ENCODE assay signal across 8 cellular contexts in genomic region chr7:64887756-64888508, GRCh38. TPM values are rescaled to one million over a fixed set of nuclear protein-coding genes. Genes with fewer than 3 reads are reported as not detected.
A peak's percentile ranks its signal among the peaks of the same experiment; 100 is the strongest.
DNase-seq lines count a peak whose midpoint lies in the region; ATAC-seq and TF ChIP-seq lines count a peak whose summit lies in the region.

No MANE protein-coding gene starts in this region.

- DNase-seq in Caco-2: peak; percentile 58 to 62
- DNase-seq in NAMALWA (ENCODE audit: low spot score): peak; percentile 62
- peak; percentile 64 for DNase-seq in iPS DF 4.7 (ENCODE audit: extremely low read depth, low spot score)
- no peak for DNase-seq in gastrocnemius medialis
- no peak for DNase-seq in EL

- H3K4me3 ChIP-seq in Caco-2 (ENCODE audit: low read depth, low read length): peak overlapping the region; percentile 63
- H3K4me3 ChIP-seq in gastrocnemius medialis: peak overlapping the region; percentile 57 to 81 (median 58)

- H3K9me3 ChIP-seq in Caco-2 (0 out of 2 replicates have a peak, but pooled peaks cover 3% of the 10 kb centered on the region), gastrocnemius medialis (no peaks in the 10 kb centered on the region)

- in situ Hi-C loops in gastrocnemius medialis (cut with MboI; ENCODE audit: low sequenced_read_pairs in 4 of 4): no loop called here

- TF ChIP-seq POLR2A in gastrocnemius medialis (IDR thresholded peaks at IDR 0.05): no peak

- intact Hi-C loops in Caco-2 (cut with micrococcal nuclease; ENCODE audit: unreplicated experiment): loop anchor here (1.0 kb wide), 2 partner anchors 15 to 419 kb away; partner anchors contain the start of gene ZNF273
- intact Hi-C loops in gastrocnemius medialis (cut with DNase I; ENCODE audit: low total_unique reads): no loop called here

- TF ChIP-seq CTCF in Caco-2 (IDR thresholded peaks at IDR 0.05; ENCODE audit: insufficient read depth in 1 of 2, low read depth in 1 of 2, low read length in 1 of 2, severe bottlenecking in 1 of 2, unreplicated experiment in 1 of 2): peak; percentile 40 to 58
- TF ChIP-seq CTCF in gastrocnemius medialis (IDR thresholded peaks at IDR 0.05 in 4 of 5, conservative IDR thresholded peaks at IDR 0.05 in 1 of 5): peak in 3 of 5 experiments; percentile 40 to 56 (median 47)

- H3K27ac Mint-ChIP-seq in Caco-2 (ENCODE audit: unreplicated experiment): no peak overlapping the region
- no peak overlapping the region for H3K27ac Mint-ChIP-seq in activated naive CD8-positive, alpha-beta T cell

- H3K4me1 ChIP-seq in Caco-2: peaks cover 6% of the 10 kb centered on the region; the same call in 1 of the 2 replicates
- peaks cover 13 to 18% of the 10 kb centered on the region in 2 donors for H3K4me1 ChIP-seq in gastrocnemius medialis

- peaks cover 3% of the 10 kb centered on the region for H3K27me3 Mint-ChIP-seq in Caco-2 (ENCODE audit: insufficient read depth, unreplicated experiment)
- H3K27me3 Mint-ChIP-seq in activated naive CD8-positive, alpha-beta T cell: peaks cover 21% of the 10 kb centered on the region

- no peaks in the 10 kb centered on the region for H3K9me3 Mint-ChIP-seq in Caco-2 (ENCODE audit: unreplicated experiment)
- H3K9me3 Mint-ChIP-seq in activated naive CD8-positive, alpha-beta T cell (ENCODE audit: low read depth): no peaks in the 10 kb centered on the region

- no peak for ATAC-seq in gastrocnemius medialis
- no peak for ATAC-seq in GM18907 (IDR thresholded peaks at IDR 0.05; ENCODE audit: unreplicated experiment)
- no peak for ATAC-seq in HG03139 (IDR thresholded peaks at IDR 0.05; ENCODE audit: unreplicated experiment)

- H3K27me3 ChIP-seq in Caco-2 (replicated peaks; ENCODE audit: control insufficient read depth, insufficient read depth, low read length) (no peaks in the 10 kb centered on the region), gastrocnemius medialis (peaks cover 0 to 19% (median 0%) of the 10 kb centered on the region in 3 donors)

- H3K36me3 ChIP-seq in Caco-2 (ENCODE audit: control insufficient read depth, insufficient read depth, low read length) (no peaks in the 10 kb centered on the region), gastrocnemius medialis (no peaks in the 10 kb centered on the region)

- no TSS peak for BruUV-seq in Caco-2 (replicated peaks; lab: Mats Ljungman, UMichigan)

- POLR2A ChIA-PET in Caco-2 (lab: Charles Lee): interaction anchor here (0.7 kb wide), 1 partner anchor 15 kb away, joined by 3 read pairs; the partner anchor contains the start of gene ZNF273

- H3K36me3 Mint-ChIP-seq in Caco-2 (ENCODE audit: insufficient read depth, unreplicated experiment): no peaks in the 10 kb centered on the region
- H3K36me3 Mint-ChIP-seq in activated naive CD8-positive, alpha-beta T cell: peaks cover 4% of the 10 kb centered on the region

- CTCF ChIA-PET in Caco-2 (lab: Charles Lee): interaction anchor here (0.6 to 1.1 kb wide), 5 partner anchors 15 to 119 kb away, joined by 3 to 7 read pairs (median 3); partner anchors contain the start of genes ERV3-1 and ZNF273

- H3K4me3 Mint-ChIP-seq in Caco-2 (ENCODE audit: unreplicated experiment): peak overlapping the region; percentile 73
- peak overlapping the region; percentile 90 for H3K4me3 Mint-ChIP-seq in activated naive CD8-positive, alpha-beta T cell

- peak overlapping the region in 2 of 4 donors; percentile 37 to 66 for H3K27ac ChIP-seq in gastrocnemius medialis

- H3K4me1 Mint-ChIP-seq in Caco-2 (ENCODE audit: low read depth, unreplicated experiment): no peaks in the 10 kb centered on the region
- peaks cover 17% of the 10 kb centered on the region for H3K4me1 Mint-ChIP-seq in activated naive CD8-positive, alpha-beta T cell (ENCODE audit: low read depth)

RNA-seq across cellular contexts. Expression of gene ZNF273, which starts 15.1 kb away (rescaled TPM):
- total RNA-seq in Caco-2 (2022) (10.1 and 10.7 TPM in 2 replicates), gastrocnemius medialis (1 to 10 TPM in 3 of 4 donors, under 1 TPM in 1; 0.29 to 9.3 (median 2.3) TPM)

Comparison
In these comparisons a context has a peak if more than half of its experiments do, and no peak if none do; other contexts are left out.
1. DNase-seq: peak in Caco-2 (2 of 2), NAMALWA (single experiment) and iPS DF 4.7 (single experiment); none in gastrocnemius medialis (0 of 2) and EL (single experiment).